In the genomic region with DNA sequence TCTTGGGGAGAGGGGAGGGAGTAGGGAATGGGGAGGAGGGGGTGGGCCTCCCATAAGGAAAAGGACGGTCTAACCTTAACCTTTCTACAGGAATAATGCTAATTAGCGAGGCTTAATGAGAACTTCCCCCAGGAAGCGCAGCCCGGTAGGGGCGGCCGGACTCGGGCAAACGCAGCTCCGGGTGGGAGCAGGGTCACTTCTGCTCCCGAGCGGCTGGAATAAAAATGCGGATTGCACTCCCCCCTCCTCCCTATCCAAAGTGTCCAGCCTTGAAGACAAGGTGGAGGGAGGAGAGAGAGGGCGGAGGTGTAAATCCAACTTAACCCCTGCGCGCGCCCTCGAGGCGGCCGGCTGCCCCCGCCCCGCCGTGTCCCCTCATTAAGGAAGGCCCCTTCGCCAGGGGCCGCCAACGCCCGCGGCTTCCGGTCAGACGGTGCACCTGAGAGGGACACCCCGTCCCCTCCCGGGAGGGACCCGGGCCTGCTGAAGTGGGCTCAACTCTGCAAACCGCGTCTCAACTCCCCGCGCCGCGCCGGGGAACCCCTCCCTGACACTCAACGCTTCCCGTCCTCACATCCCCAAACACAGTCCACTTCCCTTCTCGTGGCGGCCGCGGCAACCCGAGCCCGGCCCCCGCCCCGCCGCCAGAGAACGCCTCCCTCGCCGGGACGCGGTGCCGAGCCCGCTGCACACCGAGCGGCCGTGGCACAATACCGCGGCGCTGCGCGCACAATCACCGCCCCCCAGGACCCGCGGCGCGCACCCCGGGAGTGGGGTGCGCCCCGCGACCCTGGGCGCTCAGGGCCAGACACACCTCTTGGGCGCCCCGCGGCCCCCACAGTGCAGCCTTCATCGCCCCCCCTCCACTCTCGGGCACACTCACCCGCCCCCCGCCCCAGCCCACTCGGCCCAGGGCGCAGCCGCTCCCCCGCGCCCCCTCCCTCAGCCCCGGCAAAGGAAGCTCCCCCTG, we compare ENCODE assay signal across 8 cellular contexts.
DNase-seq lines count a peak whose midpoint lies in the region; ATAC-seq and TF ChIP-seq lines count a peak whose summit lies in the region.

No MANE protein-coding gene starts in this region.

- H3K4me3 ChIP-seq in GM08714 (ENCODE audit: low read length) (peak overlapping the region; percentile 57), heart left ventricle (peak overlapping the region; percentile 55 to 99 (median 80)), prostate gland (peak overlapping the region; percentile 87 to 93)

- peaks cover 0 to 4% of the 10 kb centered on the region in 2 donors for H3K36me3 Mint-ChIP-seq in activated naive CD4-positive, alpha-beta T cell treated with anti-CD3 and anti-CD28 coated beads, Interleukin-2, amount 50 U/mL, for 72 hours

- H3K4me1 ChIP-seq in heart left ventricle (peaks cover 0 to 52% (median 23%) of the 10 kb centered on the region in 12 donors), prostate gland (replicated peaks) (peaks cover 6% of the 10 kb centered on the region)

- H3K27me3 ChIP-seq in heart left ventricle (no peaks in the 10 kb centered on the region), prostate gland (replicated peaks; ENCODE audit: insufficient read depth) (no peaks in the 10 kb centered on the region)

- WGBS in heart left ventricle, 4 donors: 5 to 22% (median 5%) methylated on average over 13 to 88 of the region's 88 CpGs
- 1% methylated on average over 58 of the region's 88 CpGs for whole genome bisulfite sequencing in prostate gland

- H3K9me3 Mint-ChIP-seq in activated naive CD4-positive, alpha-beta T cell treated with anti-CD3 and anti-CD28 coated beads, Interleukin-2, amount 50 U/mL, for 72 hours: no peaks in the 10 kb centered on the region

- intact Hi-C loops in heart left ventricle (cut with DNase I): loop anchor here in 7 of 10 donors (5.0 to 10.0 kb wide), 5 partner anchors 48 to 328 kb away; a partner anchor contains a TSS
- intact Hi-C loops in prostate gland (cut with DNase I): loop anchor here (2.0 to 10.0 kb wide), 2 partner anchors 124 to 278 kb away; a partner anchor contains a TSS

- TF ChIP-seq CTCF in heart left ventricle (IDR thresholded peaks at IDR 0.05) (no peak), prostate gland (IDR thresholded peaks at IDR 0.05) (no peak)

- ATAC-seq in activated naive CD4-positive, alpha-beta T cell treated with anti-CD3 and anti-CD28 coated beads, Interleukin-2, amount 50 U/mL, for 72 hours: peak; percentile 8 to 38
- ATAC-seq in heart left ventricle (peak in 3 of 4 donors; percentile 23 to 45 (median 33)), HG02938 (IDR thresholded peaks at IDR 0.05; ENCODE audit: unreplicated experiment) (no peak), GM18867 (IDR thresholded peaks at IDR 0.05; ENCODE audit: unreplicated experiment) (no peak)

- no peak for TF ChIP-seq POLR2A in heart left ventricle (IDR thresholded peaks at IDR 0.05)
- TF ChIP-seq POLR2A in prostate gland (IDR thresholded peaks at IDR 0.05): peak; percentile 26

- H3K36me3 ChIP-seq in heart left ventricle: no peaks in the 10 kb centered on the region
- H3K36me3 ChIP-seq in prostate gland: no peaks in the 10 kb centered on the region

- H3K27ac Mint-ChIP-seq in activated naive CD4-positive, alpha-beta T cell treated with anti-CD3 and anti-CD28 coated beads, Interleukin-2, amount 50 U/mL, for 72 hours: no peak overlapping the region

- peak overlapping the region; percentile 49 to 93 (median 81) for H3K27ac ChIP-seq in heart left ventricle
- peak overlapping the region; percentile 85 to 92 for H3K27ac ChIP-seq in prostate gland

- H3K9me3 ChIP-seq in heart left ventricle (no peaks in the 10 kb centered on the region), prostate gland (no peaks in the 10 kb centered on the region)

- DNase-seq in NOMO-1 treated with DMSO at 0.1 percent for 48 hours (lab: John Stamatoyannopoulos, UW; ENCODE audit: unreplicated experiment) (peak; percentile 64), heart left ventricle (peak in 4 of 5 donors; percentile 51 to 71 (median 65)), prostate gland (ENCODE audit: low spot score) (no peak), NCI-H1694 treated with DMSO at 0.1 percent for 48 hours (lab: John Stamatoyannopoulos, UW) (no peak)
- DNase-seq in activated naive CD4-positive, alpha-beta T cell treated with anti-CD3 and anti-CD28 coated beads, Interleukin-2, amount 50 U/mL, for 72 hours (ENCODE audit: low spot score in 2 of 2): peak in 1 of 2 donors; percentile 64

Comparison
In these comparisons a context has a peak if more than half of its experiments do, and no peak if none do; other contexts are left out.
1. DNase-seq: peak in NOMO-1 treated with DMSO at 0.1 percent for 48 hours (single experiment) and heart left ventricle (4 of 5); none in prostate gland (single experiment) and NCI-H1694 treated with DMSO at 0.1 percent for 48 hours (single experiment).
2. ATAC-seq: peak in activated naive CD4-positive, alpha-beta T cell treated with anti-CD3 and anti-CD28 coated beads, Interleukin-2, amount 50 U/mL, for 72 hours (2 of 2) and heart left ventricle (3 of 4); none in HG02938 (single experiment) and GM18867 (single experiment).
3. Peak in every context shown above with its lines, with median percentiles within 50 percentile points of each other: H3K4me3 ChIP-seq.